ENCODE assay signal across 26 cellular contexts in the genomic region with DNA sequence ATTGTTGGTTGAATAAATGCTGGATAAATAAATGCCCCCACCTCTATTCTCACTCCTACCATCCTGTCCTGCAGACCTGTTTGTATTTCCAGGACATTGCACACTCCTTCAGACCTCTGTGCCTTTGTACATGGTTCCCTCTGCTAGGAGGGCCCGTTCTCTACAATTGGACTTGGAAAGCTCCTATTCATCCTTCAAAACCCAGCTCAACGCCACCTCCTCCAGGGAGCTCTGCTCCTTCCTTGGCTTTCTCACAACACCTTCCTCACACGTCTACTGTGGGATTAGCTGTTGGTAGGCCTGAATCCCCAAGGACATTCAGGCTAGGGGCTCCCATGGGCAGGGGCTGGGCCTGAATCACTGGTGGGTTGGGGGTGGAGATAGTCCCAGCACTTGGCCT.
DNase-seq lines count a peak whose midpoint lies in the region; ATAC-seq, FAIRE-seq and TF ChIP-seq lines count a peak whose summit lies in the region.
"Had no signal": no experiment of that assay in that cellular context is flagged by ENCODE, and none has a peak within 500 bp of the region (broad histone marks: within the 10 kb centered on the region; RNA-seq: fewer than 3 reads in every experiment).

No MANE protein-coding gene starts in this region.

- peaks cover 20% of the 10 kb centered on the region for H3K36me3 Mint-ChIP-seq in glutamatergic neuron (ENCODE audit: unreplicated experiment)
- no peaks in the 10 kb centered on the region for H3K36me3 Mint-ChIP-seq in stimulated activated memory B cell treated with anti-CD40 and anti-IgM and Interleukin-4, amounts not matched to agents 10 μg/mL and 1 μg/mL and 100 μg/mL, for 72 hours
- H3K36me3 Mint-ChIP-seq: CD14-positive monocyte; CD8-positive, alpha-beta memory T cell had no signal

- DNase-seq in SK-N-SH (no peak), glutamatergic neuron (no peak), GM12892 (ENCODE audit: insufficient read length) (no peak)
- DNase-seq: ACHN; AML-193; BE2C; CD4-positive, alpha-beta T cell; CD8-positive, alpha-beta memory T cell; DMS 273 treated with DMSO at 0.1 percent for 48 hours; DMS79; EL; GDM1; GM23248 had no signal

- WGBS in SK-N-SH (ENCODE audit: low lambda C conversion rate): 30% methylated on average over 3 of the region's 3 CpGs

- H3K27ac ChIP-seq in SK-N-SH (ENCODE audit: low read depth in 2 of 2, low read length in 1 of 2) (no peak overlapping the region), HEK293 (ENCODE audit: extremely low read depth, low read depth, low read length) (no peak overlapping the region)
- H3K27ac ChIP-seq: 22Rv1; BLaER1 treated with 17β-estradiol and CSF1 and Interleukin-3, amounts not matched to agents 10 nM and 100 nM; GM23248 had no signal

- peaks cover 23% of the 10 kb centered on the region for H3K27me3 Mint-ChIP-seq in glutamatergic neuron (ENCODE audit: unreplicated experiment)
- no peaks in the 10 kb centered on the region for H3K27me3 Mint-ChIP-seq in stimulated activated memory B cell treated with anti-CD40 and anti-IgM and Interleukin-4, amounts not matched to agents 10 μg/mL and 1 μg/mL and 100 μg/mL, for 72 hours
- H3K27me3 Mint-ChIP-seq: CD4-positive, alpha-beta T cell had no signal

- TF ChIP-seq CTCF in SK-N-SH (IDR thresholded peaks at IDR 0.05): no peak
- no peak for TF ChIP-seq CTCF in HEK293 (tag by site-specific recombination; IDR thresholded peaks at IDR 0.05)
- TF ChIP-seq CTCF in glutamatergic neuron (IDR thresholded peaks at IDR 0.05; ENCODE audit: partially characterized antibody, unreplicated experiment): no peak

- no peaks in the 10 kb centered on the region for H3K9me2 ChIP-seq in SK-N-SH

- TF ChIP-seq POLR2A in GM12892 (IDR thresholded peaks at IDR 0.05; ENCODE audit: low read depth, low read length): no peak

- TF ChIP-seq EP300 in SK-N-SH (IDR thresholded peaks at IDR 0.05; ENCODE audit: borderline replicate concordance in 1 of 2, low read depth in 1 of 2, low read length in 1 of 2): no peak

- peak overlapping the region; percentile 59 for H3K27ac Mint-ChIP-seq in glutamatergic neuron (ENCODE audit: unreplicated experiment)
- peak overlapping the region; percentile 71 for H3K27ac Mint-ChIP-seq in stimulated activated memory B cell treated with anti-CD40 and anti-IgM and Interleukin-4, amounts not matched to agents 10 μg/mL and 1 μg/mL and 100 μg/mL, for 72 hours
- H3K27ac Mint-ChIP-seq: CD14-positive monocyte; CD4-positive, alpha-beta T cell had no signal

- H3K4me3 ChIP-seq in SK-N-SH (ENCODE audit: low read depth in 2 of 2, low read length in 1 of 2) (no peak overlapping the region), HEK293 (ENCODE audit: low read depth, low read length) (no peak overlapping the region)
- H3K4me3 ChIP-seq: BLaER1 treated with 17β-estradiol and CSF1 and Interleukin-3, amounts not matched to agents 10 nM and 100 nM; GM12878; GM23248; HAP-1 had no signal

- H3K9me3 Mint-ChIP-seq in glutamatergic neuron (ENCODE audit: unreplicated experiment): peaks cover 9% of the 10 kb centered on the region
- no peaks in the 10 kb centered on the region for H3K9me3 Mint-ChIP-seq in stimulated activated memory B cell treated with anti-CD40 and anti-IgM and Interleukin-4, amounts not matched to agents 10 μg/mL and 1 μg/mL and 100 μg/mL, for 72 hours
- H3K9me3 Mint-ChIP-seq: CD14-positive monocyte; CD4-positive, alpha-beta T cell; CD8-positive, alpha-beta memory T cell had no signal

- H3K4me2 ChIP-seq in SK-N-SH: no peak overlapping the region

- CTCF ChIA-PET in SK-N-SH (lab: Yijun Ruan, JAX): interaction anchor here (0.6 to 1.6 kb wide), 2 partner anchors 56 to 339 kb away, joined by 3 to 9 read pairs; no protein-coding TSS in a partner anchor
- CTCF ChIA-PET in HEK293 (lab: Yijun Ruan, JAX): interaction anchor here (0.6 to 0.8 kb wide), 2 partner anchors 57 to 332 kb away, joined by 3 read pairs; no protein-coding TSS in a partner anchor

- ATAC-seq in SK-N-SH treated with all-trans-retinoic acid at 6 μM for 48 hours (no peak), GM19328 (IDR thresholded peaks at IDR 0.05; ENCODE audit: unreplicated experiment) (no peak), GM21360 (IDR thresholded peaks at IDR 0.05; ENCODE audit: unreplicated experiment) (no peak)
- ATAC-seq in stimulated activated memory B cell treated with anti-CD40 and anti-IgM and Interleukin-4, amounts not matched to agents 10 μg/mL and 1 μg/mL and 100 μg/mL, for 72 hours: no peak
- ATAC-seq: GM12878 had no signal

- H3K4me1 ChIP-seq in SK-N-SH (ENCODE audit: control insufficient read depth in 1 of 2, insufficient read depth in 2 of 2, low read depth in 1 of 2, low read length in 1 of 2): peaks cover 0 to 3% of the 10 kb centered on the region in 2 experiments; a peak in 1 of 4 replicates
- H3K4me1 ChIP-seq in HEK293 (ENCODE audit: control insufficient read depth, insufficient read depth, low read length): no peaks in the 10 kb centered on the region
- H3K4me1 ChIP-seq: BE2C, HAP-1 had no signal

- H3K9me3 ChIP-seq in SK-N-SH: no peaks in the 10 kb centered on the region
- no peaks in the 10 kb centered on the region for H3K9me3 ChIP-seq in HEK293 (ENCODE audit: control insufficient read depth, insufficient read depth, low read depth, low read length)
- H3K9me3 ChIP-seq: BE2C; BLaER1 treated with 17β-estradiol and CSF1 and Interleukin-3, amounts not matched to agents 10 nM and 100 nM; HAP-1 had no signal

- no peaks in the 10 kb centered on the region for H4K20me1 ChIP-seq in SK-N-SH (ENCODE audit: insufficient read depth)

- no peaks in the 10 kb centered on the region for H3K79me2 ChIP-seq in SK-N-SH (ENCODE audit: insufficient read depth)

- H3K4me3 Mint-ChIP-seq in glutamatergic neuron (ENCODE audit: unreplicated experiment): no peak overlapping the region
- no peak overlapping the region for H3K4me3 Mint-ChIP-seq in stimulated activated memory B cell treated with anti-CD40 and anti-IgM and Interleukin-4, amounts not matched to agents 10 μg/mL and 1 μg/mL and 100 μg/mL, for 72 hours
- H3K4me3 Mint-ChIP-seq: CD14-positive monocyte; CD4-positive, alpha-beta T cell had no signal

- H3F3A ChIP-seq in SK-N-SH (replicated peaks; ENCODE audit: insufficient read depth): no peaks in the 10 kb centered on the region

- peaks cover 2% of the 10 kb centered on the region for H3K4me1 Mint-ChIP-seq in glutamatergic neuron (ENCODE audit: low read depth, unreplicated experiment)
- peaks cover 60% of the 10 kb centered on the region for H3K4me1 Mint-ChIP-seq in stimulated activated memory B cell treated with anti-CD40 and anti-IgM and Interleukin-4, amounts not matched to agents 10 μg/mL and 1 μg/mL and 100 μg/mL, for 72 hours
- H3K4me1 Mint-ChIP-seq: CD14-positive monocyte had no signal

- POLR2A ChIA-PET in SK-N-SH (lab: Yijun Ruan, JAX) (no interaction called here), HEK293 (lab: Yijun Ruan, JAX) (no interaction called here)

- peaks cover 4% of the 10 kb centered on the region for H3K27me3 ChIP-seq in SK-N-SH (ENCODE audit: insufficient read depth)
- H3K27me3 ChIP-seq: BE2C; BLaER1 treated with 17β-estradiol and CSF1 and Interleukin-3, amounts not matched to agents 10 nM and 100 nM had no signal

- TF ChIP-seq RAD21 in SK-N-SH (IDR thresholded peaks at IDR 0.05; ENCODE audit: low read length): no peak

- no peak for FAIRE-seq in GM12892 (lab: Jason Lieb, UNC)
- FAIRE-seq: A204.1, D721Med, GM12878, GM18507 had no signal

- no peak overlapping the region for H2AFZ ChIP-seq in SK-N-SH (ENCODE audit: low read depth)
- H2AFZ ChIP-seq: GM23248 had no signal

- H3K36me3 ChIP-seq in SK-N-SH (replicated peaks in 1 of 2; ENCODE audit: control insufficient read depth in 1 of 2, insufficient read depth in 2 of 2, low read length in 1 of 2) (no peaks in the 10 kb centered on the region), HEK293 (ENCODE audit: control insufficient read depth in 2 of 2, insufficient read depth in 1 of 2, low read length in 2 of 2) (no peaks in the 10 kb centered on the region)
- H3K36me3 ChIP-seq: BE2C, HAP-1 had no signal

- no peak overlapping the region for H3K9ac ChIP-seq in SK-N-SH
- H3K9ac ChIP-seq: BLaER1 treated with 17β-estradiol and CSF1 and Interleukin-3, amounts not matched to agents 10 nM and 100 nM; GM23248 had no signal

TF ChIP-seq in SK-N-SH treated with all-trans-retinoic acid at 6 μM for 48 hours, 23 proteins besides CTCF, POLR2A, EP300 and RAD21:
- no peak for TF ChIP-seq GLIS3 (CRISPR knock-in tag; IDR thresholded peaks at IDR 0.05)
- peak; percentile 93 for TF ChIP-seq ZFP3 (CRISPR knock-in tag; IDR thresholded peaks at IDR 0.05)

TF ChIP-seq in SK-N-SH, 30 proteins besides CTCF, POLR2A, EP300 and RAD21 (continues in another document):
- TF ChIP-seq, protein P1, sequence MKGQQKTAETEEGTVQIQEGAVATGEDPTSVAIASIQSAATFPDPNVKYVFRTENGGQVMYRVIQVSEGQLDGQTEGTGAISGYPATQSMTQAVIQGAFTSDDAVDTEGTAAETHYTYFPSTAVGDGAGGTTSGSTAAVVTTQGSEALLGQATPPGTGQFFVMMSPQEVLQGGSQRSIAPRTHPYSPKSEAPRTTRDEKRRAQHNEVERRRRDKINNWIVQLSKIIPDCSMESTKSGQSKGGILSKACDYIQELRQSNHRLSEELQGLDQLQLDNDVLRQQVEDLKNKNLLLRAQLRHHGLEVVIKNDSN (IDR thresholded peaks at IDR 0.05; ENCODE audit: borderline replicate concordance, low read depth): no peak
- TF ChIP-seq RXRA (IDR thresholded peaks at IDR 0.05; ENCODE audit: borderline replicate concordance, low read depth) (no peak), FOSL2 (IDR thresholded peaks at IDR 0.05; ENCODE audit: borderline replicate concordance, low read depth) (no peak), TCF12 (IDR thresholded peaks at IDR 0.05) (no peak)

TF ChIP-seq in HEK293, 187 proteins besides CTCF, POLR2A, EP300 and RAD21:
- TF ChIP-seq KLF16 (tag by site-specific recombination; IDR thresholded peaks at IDR 0.05) (no peak), ZNF175 (tag by site-specific recombination; IDR thresholded peaks at IDR 0.05) (no peak), ZFP3 (tag by site-specific recombination; IDR thresholded peaks at IDR 0.05; ENCODE audit: low read depth) (peak; percentile 85)
